34 cellular contexts compared by ENCODE assay signal in the genomic region with DNA sequence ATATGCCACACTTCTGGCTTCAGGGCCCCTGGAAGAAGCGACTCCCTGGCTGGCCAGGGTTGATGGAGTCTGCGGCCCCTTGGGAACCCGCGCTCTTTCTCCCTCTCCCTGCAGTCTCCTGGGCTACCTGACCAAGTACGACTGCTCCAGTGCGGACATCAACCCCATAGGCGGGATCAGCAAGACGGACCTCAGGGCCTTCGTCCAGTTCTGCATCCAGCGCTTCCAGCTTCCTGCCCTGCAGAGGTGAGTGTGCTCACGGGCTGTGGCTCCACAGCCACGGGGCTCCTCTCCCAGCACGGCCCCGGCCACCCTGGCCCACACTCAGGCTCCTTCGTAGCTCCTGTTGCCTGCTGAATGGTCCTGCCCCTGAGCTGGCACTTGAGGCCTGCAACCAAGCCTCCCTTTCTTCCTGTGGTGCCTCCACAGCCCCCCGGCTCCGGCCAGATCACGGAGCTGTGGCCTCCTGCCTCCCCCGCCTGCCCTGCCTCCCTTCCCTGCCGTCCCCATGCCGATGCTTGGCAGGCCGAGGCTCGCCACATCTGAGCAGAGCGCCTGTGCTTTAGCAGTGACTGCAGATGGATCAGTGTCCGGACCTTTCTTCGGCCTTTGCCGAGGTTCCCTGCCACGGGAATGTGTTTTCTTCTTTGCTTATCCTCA. TPM values are rescaled to one million over a fixed set of nuclear protein-coding genes. Genes with fewer than 3 reads are reported as not detected.
DNase-seq lines count a peak whose midpoint lies in the region; ATAC-seq and TF ChIP-seq lines count a peak whose summit lies in the region.
"Had no signal": no experiment of that assay in that cellular context is flagged by ENCODE, and none has a peak within 500 bp of the region (broad histone marks: within the 10 kb centered on the region; RNA-seq: fewer than 3 reads in every experiment).

No MANE protein-coding gene starts in this region.

- TF ChIP-seq CTCF in GM13976 (IDR thresholded peaks at IDR 0.05; ENCODE audit: borderline replicate concordance, control extremely low read depth, extremely low read depth, insufficient read depth, missing control alignments), result no peak
- no peak for TF ChIP-seq CTCF in endothelial cell (IDR thresholded peaks at IDR 0.05; ENCODE audit: unreplicated experiment)
- TF ChIP-seq CTCF in osteocyte (IDR thresholded peaks at IDR 0.05), result no peak

- DNase-seq in activated CD4-positive, alpha-beta T cell treated with anti-CD3 and anti-CD28 coated beads, Interleukin-2, amount 10 ng/mL, durations not matched to agents 24 days and 14 days, result no peak
- DNase-seq in activated CD4-positive, alpha-beta T cell treated with anti-CD3 and anti-CD28 coated beads, Interleukin-2, amount 50 U/mL, for 1 hour, result no peak
- DNase-seq in GM13976 (ENCODE audit: low spot score) (peak; percentile 17), endothelial cell (ENCODE audit: low spot score) (no peak), osteocyte (ENCODE audit: extremely low spot score, unreplicated experiment) (peak; percentile 80), iPS-NIHi7 (ENCODE audit: extremely low spot score) (no peak)
- DNase-seq: activated gamma-delta T cell treated with Interleukin-2 at 50 U/mL for 16 hours; activated naive CD8-positive, alpha-beta T cell treated with anti-CD3 and anti-CD28 coated beads, Interleukin-2, amount 10 ng/mL, durations not matched to agents 7 days and 5 days; Calu3; CD4-positive, CD25-positive, alpha-beta regulatory T cell; DMS79; foreskin fibroblast; GOT3; HFFc6; Kasumi-1; naive thymus-derived CD4-positive, alpha-beta T cell; NCI-H1417; NCI-H2029 treated with DMSO at 0.1 percent for 48 hours; NCI-H526; retina; SIG-M5; stimulated activated CD4-positive, alpha-beta T cell treated with anti-CD3 and anti-CD28 coated beads, Interleukin-1b, Interleukin-23, amount 100 ng/mL, for 48 hours; stimulated activated naive CD8-positive, alpha-beta T cell treated with anti-CD3 and anti-CD28 coated beads, Interleukin-15, Interleukin-2, amounts not matched to agents 100 U/mL and 50 U/mL, for 24 hours; T-helper 9 cell had no signal

- H3K4me1 Mint-ChIP-seq in activated CD4-positive, alpha-beta T cell treated with anti-CD3 and anti-CD28 coated beads, Interleukin-2, amount 10 ng/mL, durations not matched to agents 24 days and 14 days, result peaks cover 27% of the 10 kb centered on the region
- peaks cover 20% of the 10 kb centered on the region for H3K4me1 Mint-ChIP-seq in endothelial cell (ENCODE audit: unreplicated experiment)
- H3K4me1 Mint-ChIP-seq in osteocyte (ENCODE audit: unreplicated experiment), result peaks cover 21% of the 10 kb centered on the region

- intact Hi-C loops in activated CD4-positive, alpha-beta T cell treated with anti-CD3 and anti-CD28 coated beads, Interleukin-2, amount 10 ng/mL, durations not matched to agents 24 days and 14 days (cut with micrococcal nuclease), result no loop called here

- ATAC-seq in HG02973 (IDR thresholded peaks at IDR 0.05; ENCODE audit: unreplicated experiment) (no peak), GM19324 (IDR thresholded peaks at IDR 0.05; ENCODE audit: low FRiP score, unreplicated experiment) (no peak)
- ATAC-seq: naive thymus-derived CD4-positive, alpha-beta T cell; Panc1; pancreas; stimulated activated naive CD8-positive, alpha-beta T cell treated with anti-CD3 and anti-CD28 coated beads, Interleukin-15, Interleukin-2, amounts not matched to agents 100 U/mL and 50 U/mL, for 24 hours had no signal

- H3K27ac Mint-ChIP-seq in activated CD4-positive, alpha-beta T cell treated with anti-CD3 and anti-CD28 coated beads, Interleukin-2, amount 10 ng/mL, durations not matched to agents 24 days and 14 days, result peak overlapping the region; percentile 91
- H3K27ac Mint-ChIP-seq in endothelial cell (ENCODE audit: unreplicated experiment), result no peak overlapping the region
- no peak overlapping the region for H3K27ac Mint-ChIP-seq in osteocyte (ENCODE audit: unreplicated experiment)
- H3K27ac Mint-ChIP-seq: activated naive CD8-positive, alpha-beta T cell treated with anti-CD3 and anti-CD28 coated beads, Interleukin-2, amount 10 ng/mL, durations not matched to agents 7 days and 5 days; naive thymus-derived CD4-positive, alpha-beta T cell had no signal

- in situ Hi-C loops in GM13976 (cut with MboI; ENCODE audit: low sequenced_read_pairs, unreplicated experiment), result no loop called here

- H3K36me3 Mint-ChIP-seq in activated CD4-positive, alpha-beta T cell treated with anti-CD3 and anti-CD28 coated beads, Interleukin-2, amount 10 ng/mL, durations not matched to agents 24 days and 14 days (ENCODE audit: low read depth), result peaks cover 70% of the 10 kb centered on the region
- H3K36me3 Mint-ChIP-seq in endothelial cell (ENCODE audit: low read depth, unreplicated experiment), result peaks cover 54% of the 10 kb centered on the region
- H3K36me3 Mint-ChIP-seq in osteocyte (ENCODE audit: unreplicated experiment), result peaks cover 51% of the 10 kb centered on the region

- no peak overlapping the region for H3K4me3 Mint-ChIP-seq in activated CD4-positive, alpha-beta T cell treated with anti-CD3 and anti-CD28 coated beads, Interleukin-2, amount 10 ng/mL, durations not matched to agents 24 days and 14 days
- peak overlapping the region; percentile 35 for H3K4me3 Mint-ChIP-seq in endothelial cell (ENCODE audit: unreplicated experiment)
- H3K4me3 Mint-ChIP-seq in osteocyte (ENCODE audit: unreplicated experiment), result no peak overlapping the region
- H3K4me3 Mint-ChIP-seq: activated naive CD8-positive, alpha-beta T cell treated with anti-CD3 and anti-CD28 coated beads, Interleukin-2, amount 10 ng/mL, durations not matched to agents 7 days and 5 days; central memory CD8-positive, alpha-beta T cell; HFFc6; naive thymus-derived CD4-positive, alpha-beta T cell had no signal

- H3K9me3 Mint-ChIP-seq in activated CD4-positive, alpha-beta T cell treated with anti-CD3 and anti-CD28 coated beads, Interleukin-2, amount 10 ng/mL, durations not matched to agents 24 days and 14 days, result no peaks in the 10 kb centered on the region
- H3K9me3 Mint-ChIP-seq in endothelial cell (ENCODE audit: unreplicated experiment) (no peaks in the 10 kb centered on the region), osteocyte (ENCODE audit: unreplicated experiment) (no peaks in the 10 kb centered on the region)
- H3K9me3 Mint-ChIP-seq: activated naive CD8-positive, alpha-beta T cell treated with anti-CD3 and anti-CD28 coated beads, Interleukin-2, amount 10 ng/mL, durations not matched to agents 7 days and 5 days; CD4-positive, CD25-positive, alpha-beta regulatory T cell; central memory CD8-positive, alpha-beta T cell; HFFc6; naive thymus-derived CD4-positive, alpha-beta T cell had no signal

- no peaks in the 10 kb centered on the region for H3K27me3 Mint-ChIP-seq in activated CD4-positive, alpha-beta T cell treated with anti-CD3 and anti-CD28 coated beads, Interleukin-2, amount 10 ng/mL, durations not matched to agents 24 days and 14 days
- H3K27me3 Mint-ChIP-seq in endothelial cell (ENCODE audit: unreplicated experiment) (peaks cover 3% of the 10 kb centered on the region), osteocyte (ENCODE audit: unreplicated experiment) (no peaks in the 10 kb centered on the region)
- H3K27me3 Mint-ChIP-seq: activated naive CD8-positive, alpha-beta T cell treated with anti-CD3 and anti-CD28 coated beads, Interleukin-2, amount 10 ng/mL, durations not matched to agents 7 days and 5 days; CD4-positive, CD25-positive, alpha-beta regulatory T cell; central memory CD8-positive, alpha-beta T cell; naive thymus-derived CD4-positive, alpha-beta T cell had no signal

RNA-seq across cellular contexts. Expression of a gene that starts 36.2 kb away (rescaled TPM):
- total RNA-seq in activated CD4-positive, alpha-beta T cell treated with anti-CD3 and anti-CD28 coated beads, Interleukin-2, amount 10 ng/mL, durations not matched to agents 24 days and 14 days, result not detected in 2 replicates
- total RNA-seq in endothelial cell (ENCODE audit: unreplicated experiment) (not detected), osteocyte (not detected in 2 replicates)
- total RNA-seq: A172; activated naive CD8-positive, alpha-beta T cell treated with anti-CD3 and anti-CD28 coated beads, Interleukin-2, amount 10 ng/mL, durations not matched to agents 7 days and 5 days; astrocyte; Calu3; CD4-positive, CD25-positive, alpha-beta regulatory T cell; dermis microvascular lymphatic vessel endothelial cell; esophagus muscularis mucosa; HFFc6 had no signal

RNA-seq across cellular contexts. Expression of a gene that starts 37.9 kb away (rescaled TPM):
- 101 and 109 TPM in 2 replicates for total RNA-seq in activated CD4-positive, alpha-beta T cell treated with anti-CD3 and anti-CD28 coated beads, Interleukin-2, amount 10 ng/mL, durations not matched to agents 24 days and 14 days
- total RNA-seq in endothelial cell (ENCODE audit: unreplicated experiment), result 69.0 TPM
- 51.0 and 55.4 TPM in 2 replicates for total RNA-seq in osteocyte

RNA-seq across cellular contexts. Expression of a gene that starts 42.7 kb away (rescaled TPM):
- 112 and 116 TPM in 2 replicates for total RNA-seq in activated CD4-positive, alpha-beta T cell treated with anti-CD3 and anti-CD28 coated beads, Interleukin-2, amount 10 ng/mL, durations not matched to agents 24 days and 14 days
- total RNA-seq in endothelial cell (ENCODE audit: unreplicated experiment) (130 TPM), osteocyte (29.8 and 30.2 TPM in 2 replicates)

RNA-seq across cellular contexts. Expression of a gene that starts 47.0 kb away (rescaled TPM):
- not detected in 2 replicates for total RNA-seq in activated CD4-positive, alpha-beta T cell treated with anti-CD3 and anti-CD28 coated beads, Interleukin-2, amount 10 ng/mL, durations not matched to agents 24 days and 14 days
- not detected for total RNA-seq in endothelial cell (ENCODE audit: unreplicated experiment)
- not detected in 2 replicates for total RNA-seq in osteocyte
- total RNA-seq: A172; activated naive CD8-positive, alpha-beta T cell treated with anti-CD3 and anti-CD28 coated beads, Interleukin-2, amount 10 ng/mL, durations not matched to agents 7 days and 5 days; astrocyte; Calu3; dermis microvascular lymphatic vessel endothelial cell; esophagus muscularis mucosa; HFFc6; naive thymus-derived CD4-positive, alpha-beta T cell had no signal

RNA-seq across cellular contexts. Expression of a gene that starts 57.4 kb away (rescaled TPM):
- total RNA-seq in activated CD4-positive, alpha-beta T cell treated with anti-CD3 and anti-CD28 coated beads, Interleukin-2, amount 10 ng/mL, durations not matched to agents 24 days and 14 days, result not detected in 2 replicates
- total RNA-seq in endothelial cell (ENCODE audit: unreplicated experiment), result 0.80 TPM
- total RNA-seq in osteocyte, result not detected in 2 replicates
- total RNA-seq: A172; activated naive CD8-positive, alpha-beta T cell treated with anti-CD3 and anti-CD28 coated beads, Interleukin-2, amount 10 ng/mL, durations not matched to agents 7 days and 5 days; astrocyte; Calu3; dermis microvascular lymphatic vessel endothelial cell; esophagus muscularis mucosa; uterus had no signal

Comparison
In these comparisons a context has a peak if more than half of its experiments do, and no peak if none do; other contexts are left out.
1. DNase-seq: peak in GM13976 (single experiment) and osteocyte (single experiment); none in activated CD4-positive, alpha-beta T cell treated with anti-CD3 and anti-CD28 coated beads, Interleukin-2, amount 10 ng/mL, durations not matched to agents 24 days and 14 days (single experiment), activated CD4-positive, alpha-beta T cell treated with anti-CD3 and anti-CD28 coated beads, Interleukin-2, amount 50 U/mL, for 1 hour (single experiment), endothelial cell (single experiment) and iPS-NIHi7 (single experiment).